In genomic region chr11:18853086-18853720, GRCh38 we compare ENCODE assay signal across 8 cellular contexts.
DNase-seq lines count a peak whose midpoint lies in the region; ATAC-seq, FAIRE-seq and TF ChIP-seq lines count a peak whose summit lies in the region.

No MANE protein-coding gene starts in this region.

- DNase-seq in DND-41 (no peak), HuH-7 (ENCODE audit: low spot score) (peak; percentile 5), HepG2 (ENCODE audit: low spot score) (peak; percentile 36), SKM-1 (lab: John Stamatoyannopoulos, UW; ENCODE audit: unreplicated experiment) (no peak), lower leg skin (ENCODE audit: low spot score in 2 of 2) (no peak)
- DNase-seq in activated T-helper 2 cell treated with anti-CD3 and anti-CD28 coated beads, Interferon-gamma antibody, Interleukin-2, Interleukin-4, amounts not matched to agents 10 μg/mL and 5 μg/mL and 100 μg/mL, durations not matched to agents 14 hours and 24 hours and 36 hours (ENCODE audit: low spot score) = no peak

- H3K9me3 ChIP-seq in DND-41 (ENCODE audit: insufficient read depth, low read length, severe bottlenecking) (no peaks in the 10 kb centered on the region), HepG2 (ENCODE audit: low read length) (no peaks in the 10 kb centered on the region)

- in situ Hi-C loops in HepG2 (cut with HindIII; ENCODE audit: extremely low pct_ligation_motif_present, low pct_unique_long_range_greater_than_20kb) = no loop called here

- no peak for TF ChIP-seq EP300 in HepG2 (IDR thresholded peaks at IDR 0.05; ENCODE audit: low read depth in 2 of 2, low read length in 2 of 2)
- no peak for TF ChIP-seq EP300 in HepG2 (CRISPR knock-in tag; IDR thresholded peaks at IDR 0.05; ENCODE audit: borderline replicate concordance)

- intact Hi-C loops in HepG2 (cut with micrococcal nuclease; ENCODE audit: unreplicated experiment) = loop anchor here (1.0 kb wide), 1 partner anchor 78 kb away; no protein-coding TSS in a partner anchor
- intact Hi-C loops in activated T-helper 2 cell treated with anti-CD3 and anti-CD28 coated beads, Interferon-gamma antibody, Interleukin-2, Interleukin-4, amounts not matched to agents 10 μg/mL and 5 μg/mL and 100 μg/mL, durations not matched to agents 14 hours and 24 hours and 36 hours (cut with micrococcal nuclease) = loop anchor here (5.0 kb wide), 1 partner anchor 76 kb away; no protein-coding TSS in a partner anchor
- intact Hi-C loops in lower leg skin (cut with DNase I; ENCODE audit: low total_unique reads) = no loop called here

- TF ChIP-seq POLR2A in HepG2 (IDR thresholded peaks at IDR 0.05; ENCODE audit: insufficient read depth in 1 of 2, low read depth in 2 of 2, low read length in 2 of 2) (no peak), lower leg skin (IDR thresholded peaks at IDR 0.05) (no peak)

- H3K27ac Mint-ChIP-seq in activated T-helper 2 cell treated with anti-CD3 and anti-CD28 coated beads, Interferon-gamma antibody, Interleukin-2, Interleukin-4, amounts not matched to agents 10 μg/mL and 5 μg/mL and 100 μg/mL, durations not matched to agents 14 hours and 24 hours and 36 hours = no peak overlapping the region

- H3K4me1 ChIP-seq in DND-41 (ENCODE audit: insufficient read depth, low read length) (no peaks in the 10 kb centered on the region), HepG2 (ENCODE audit: insufficient read depth, low read length) (no peaks in the 10 kb centered on the region)

- no peaks in the 10 kb centered on the region for H3K4me1 Mint-ChIP-seq in activated T-helper 2 cell treated with anti-CD3 and anti-CD28 coated beads, Interferon-gamma antibody, Interleukin-2, Interleukin-4, amounts not matched to agents 10 μg/mL and 5 μg/mL and 100 μg/mL, durations not matched to agents 14 hours and 24 hours and 36 hours (ENCODE audit: low read depth)

- TF ChIP-seq CTCF in DND-41 (IDR thresholded peaks at IDR 0.05; ENCODE audit: borderline replicate concordance, extremely low read depth, low read length, poor library complexity, severe bottlenecking) = peak; percentile 68
- peak; percentile 84 for TF ChIP-seq CTCF in VCaP (conservative IDR thresholded peaks at IDR 0.05)
- TF ChIP-seq CTCF in HepG2 (CRISPR knock-in tag; IDR thresholded peaks at IDR 0.05) = peak; percentile 74
- TF ChIP-seq CTCF in lower leg skin (IDR thresholded peaks at IDR 0.05) = no peak

- POLR2A ChIA-PET in HepG2 (lab: Yijun Ruan, JAX) = no interaction called here

- no peaks in the 10 kb centered on the region for H3K36me3 Mint-ChIP-seq in activated T-helper 2 cell treated with anti-CD3 and anti-CD28 coated beads, Interferon-gamma antibody, Interleukin-2, Interleukin-4, amounts not matched to agents 10 μg/mL and 5 μg/mL and 100 μg/mL, durations not matched to agents 14 hours and 24 hours and 36 hours (ENCODE audit: low read depth)

- H3K4me3 ChIP-seq in DND-41 (ENCODE audit: low read depth in 1 of 2, low read length in 2 of 2) (no peak overlapping the region), HepG2 (replicated peaks in 1 of 3; ENCODE audit: insufficient read depth in 1 of 3, low read depth in 2 of 3, low read length in 3 of 3) (no peak overlapping the region), lower leg skin (ENCODE audit: low read depth, poor library complexity, severe bottlenecking) (no peak overlapping the region)

- H3K79me2 ChIP-seq in DND-41 (ENCODE audit: insufficient read depth, low read length) (no peaks in the 10 kb centered on the region), HepG2 (ENCODE audit: insufficient read depth, low read length) (no peaks in the 10 kb centered on the region)

- no peaks in the 10 kb centered on the region for H3K36me3 ChIP-seq in DND-41 (ENCODE audit: insufficient read depth, low read length)
- H3K36me3 ChIP-seq in HepG2 (replicated peaks in 1 of 2; ENCODE audit: control insufficient read depth in 1 of 2, insufficient read depth in 2 of 2, low read length in 2 of 2) = no peaks in the 10 kb centered on the region

- peak; percentile 87 for FAIRE-seq in HepG2 (lab: Jason Lieb, UNC)

- H2AFZ ChIP-seq in DND-41 (ENCODE audit: low read depth, low read length) (no peak overlapping the region), HepG2 (ENCODE audit: low read length) (no peak overlapping the region)

- peak; percentile 34; the same call in 1 of the 2 replicates for TF ChIP-seq RAD21 in HepG2 (CRISPR knock-in tag; IDR thresholded peaks at IDR 0.05)

- peaks cover 17% of the 10 kb centered on the region for H3K27me3 Mint-ChIP-seq in activated T-helper 2 cell treated with anti-CD3 and anti-CD28 coated beads, Interferon-gamma antibody, Interleukin-2, Interleukin-4, amounts not matched to agents 10 μg/mL and 5 μg/mL and 100 μg/mL, durations not matched to agents 14 hours and 24 hours and 36 hours (ENCODE audit: low read depth)

- H4K20me1 ChIP-seq in DND-41 (ENCODE audit: insufficient read depth, low read length) (no peaks in the 10 kb centered on the region), HepG2 (ENCODE audit: insufficient read depth, low read length) (no peaks in the 10 kb centered on the region)

- no TSS peak for BruUV-seq in HepG2 (replicated peaks; lab: Mats Ljungman, UMichigan)

- H3K4me2 ChIP-seq in DND-41 (ENCODE audit: insufficient read depth, low read length) (no peak overlapping the region), HepG2 (ENCODE audit: low read depth, low read length) (no peak overlapping the region)

- CTCF ChIA-PET in HepG2 (lab: Yijun Ruan, JAX; ENCODE audit: low intra/inter-chr PET ratio, low total read pairs) = interaction anchor here (2.3 kb wide), 1 partner anchor 78 kb away, joined by 7 read pairs; no protein-coding TSS in a partner anchor

- H3K9ac ChIP-seq in DND-41 (ENCODE audit: low read depth, low read length) = no peak overlapping the region
- no peak overlapping the region for H3K9ac ChIP-seq in HepG2 (ENCODE audit: insufficient read depth, low read depth, low read length)

- WGBS in HepG2 (ENCODE audit: low lambda C conversion rate) = 2% methylated on average over 5 of the region's 5 CpGs
- WGBS in lower leg skin, 2 donors = 28 to 33% methylated on average over 5 of the region's 5 CpGs

- H3K27ac ChIP-seq in DND-41 (ENCODE audit: low read length) = no peak overlapping the region
- H3K27ac ChIP-seq in VCaP = no peak overlapping the region
- H3K27ac ChIP-seq in HepG2 (ENCODE audit: extremely low read length, insufficient read depth, low read length) = no peak overlapping the region

- H3K4me3 Mint-ChIP-seq in activated T-helper 2 cell treated with anti-CD3 and anti-CD28 coated beads, Interferon-gamma antibody, Interleukin-2, Interleukin-4, amounts not matched to agents 10 μg/mL and 5 μg/mL and 100 μg/mL, durations not matched to agents 14 hours and 24 hours and 36 hours (ENCODE audit: low read depth) = no peak overlapping the region

- H3K27me3 ChIP-seq in DND-41 (ENCODE audit: insufficient read depth, low read length, poor library complexity) (no peaks in the 10 kb centered on the region), HepG2 (ENCODE audit: control insufficient read depth in 1 of 2, insufficient read depth in 2 of 2, low read length in 2 of 2) (no peaks in the 10 kb centered on the region; a peak in 1 of 5 replicates)

- no peaks in the 10 kb centered on the region for H3K9me3 Mint-ChIP-seq in activated T-helper 2 cell treated with anti-CD3 and anti-CD28 coated beads, Interferon-gamma antibody, Interleukin-2, Interleukin-4, amounts not matched to agents 10 μg/mL and 5 μg/mL and 100 μg/mL, durations not matched to agents 14 hours and 24 hours and 36 hours

- peak; percentile 71; the same call in 2 of the 3 replicates for ATAC-seq in DND-41 (ENCODE audit: insufficient read depth, low read depth)
- ATAC-seq in GM19463 (IDR thresholded peaks at IDR 0.05; ENCODE audit: unreplicated experiment) = peak; percentile 75
- peak; percentile 93 for ATAC-seq in HepG2

TF ChIP-seq in HepG2, 621 proteins besides CTCF, POLR2A, EP300 and RAD21 (continues in another document):
- no peak for TF ChIP-seq ZNF232 (CRISPR knock-in tag; IDR thresholded peaks at IDR 0.05; ENCODE audit: borderline replicate concordance)
- TF ChIP-seq HDAC1 (CRISPR knock-in tag; IDR thresholded peaks at IDR 0.05) = no peak
- TF ChIP-seq KLF13 (CRISPR knock-in tag; IDR thresholded peaks at IDR 0.05) = no peak
- no peak for TF ChIP-seq ISL2 (CRISPR knock-in tag; IDR thresholded peaks at IDR 0.05)
- TF ChIP-seq MTA1 (CRISPR knock-in tag; IDR thresholded peaks at IDR 0.05; ENCODE audit: borderline replicate concordance) = no peak
- no peak for TF ChIP-seq THYN1 (CRISPR knock-in tag; IDR thresholded peaks at IDR 0.05; ENCODE audit: borderline replicate concordance, low read depth)
- no peak for TF ChIP-seq ZNF772 (CRISPR knock-in tag; IDR thresholded peaks at IDR 0.05)
- TF ChIP-seq TEAD3 (CRISPR knock-in tag; optimal IDR thresholded peaks at IDR 0.05; ENCODE audit: borderline replicate concordance) = peak; percentile 56
- TF ChIP-seq ZBTB10 (CRISPR knock-in tag; IDR thresholded peaks at IDR 0.05; ENCODE audit: borderline replicate concordance) = no peak
- no peak for TF ChIP-seq NFE2L2 (IDR thresholded peaks at IDR 0.05; ENCODE audit: low read length)
- no peak for TF ChIP-seq NR2C2 (CRISPR knock-in tag; IDR thresholded peaks at IDR 0.05; ENCODE audit: borderline replicate concordance)
- no peak for TF ChIP-seq EZH2 (conservative IDR thresholded peaks at IDR 0.05; ENCODE audit: low read depth, low read length)
- TF ChIP-seq STAG1 (CRISPR knock-in tag; IDR thresholded peaks at IDR 0.05) = peak; percentile 54

Comparison
In these comparisons a context has a peak if more than half of its experiments do, and no peak if none do; other contexts are left out.
1. DNase-seq: peak in HuH-7 (single experiment) and HepG2 (single experiment); none in DND-41 (single experiment), SKM-1 (single experiment), activated T-helper 2 cell treated with anti-CD3 and anti-CD28 coated beads, Interferon-gamma antibody, Interleukin-2, Interleukin-4, amounts not matched to agents 10 μg/mL and 5 μg/mL and 100 μg/mL, durations not matched to agents 14 hours and 24 hours and 36 hours (single experiment) and lower leg skin (0 of 2).
2. CTCF ChIP-seq: peak in DND-41 (single experiment), VCaP (single experiment) and HepG2 (single experiment); none in lower leg skin (0 of 3).
3. Peak in every context shown above with its lines, with median percentiles within 50 percentile points of each other: ATAC-seq.